In the genomic region with DNA sequence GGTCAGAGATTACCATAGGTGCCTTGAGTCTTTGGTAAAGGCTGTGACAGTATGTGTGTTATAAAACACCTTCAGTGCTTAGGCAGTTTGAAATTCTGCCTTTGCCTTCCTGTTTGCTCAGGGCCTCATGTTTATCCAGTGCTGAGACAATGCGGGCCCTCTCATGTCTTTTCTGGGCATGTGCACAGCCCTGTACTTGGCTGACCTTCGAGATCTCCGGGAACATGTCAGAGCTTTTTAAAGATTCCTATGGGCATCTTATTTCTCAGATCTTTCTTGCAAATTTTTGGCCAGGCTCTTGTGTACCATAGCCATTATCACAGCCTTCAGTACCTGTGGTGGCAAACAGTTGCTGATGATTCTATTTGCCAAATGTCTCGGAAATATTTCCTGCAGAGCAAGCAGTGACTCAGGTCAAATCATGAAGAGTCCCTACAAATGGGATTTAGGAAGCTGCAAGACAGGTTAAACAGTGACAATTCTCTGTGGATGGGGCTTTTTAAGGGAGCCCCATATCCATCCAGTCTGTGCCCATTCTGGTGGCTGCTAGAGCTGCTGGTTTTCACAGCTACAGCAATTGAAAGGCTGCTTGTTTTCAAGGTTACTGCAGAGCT, we compare ENCODE assay signal across 1 cellular context.
TF ChIP-seq lines count a peak whose summit lies in the region.

No MANE protein-coding gene starts in this region.

TF ChIP-seq in SK-N-SH, 30 proteins besides CTCF, POLR2A, EP300 and RAD21 (continued from another document):
- TF ChIP-seq, protein P1, sequence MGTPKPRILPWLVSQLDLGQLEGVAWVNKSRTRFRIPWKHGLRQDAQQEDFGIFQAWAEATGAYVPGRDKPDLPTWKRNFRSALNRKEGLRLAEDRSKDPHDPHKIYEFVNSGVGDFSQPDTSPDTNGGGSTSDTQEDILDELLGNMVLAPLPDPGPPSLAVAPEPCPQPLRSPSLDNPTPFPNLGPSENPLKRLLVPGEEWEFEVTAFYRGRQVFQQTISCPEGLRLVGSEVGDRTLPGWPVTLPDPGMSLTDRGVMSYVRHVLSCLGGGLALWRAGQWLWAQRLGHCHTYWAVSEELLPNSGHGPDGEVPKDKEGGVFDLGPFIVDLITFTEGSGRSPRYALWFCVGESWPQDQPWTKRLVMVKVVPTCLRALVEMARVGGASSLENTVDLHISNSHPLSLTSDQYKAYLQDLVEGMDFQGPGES (IDR thresholded peaks at IDR 0.05; ENCODE audit: low read depth, low read length): no peak
- TF ChIP-seq MXI1 (IDR thresholded peaks at IDR 0.05; ENCODE audit: low read depth, low read length): no peak
- TF ChIP-seq ELF1 (IDR thresholded peaks at IDR 0.05): no peak
- TF ChIP-seq NFIC (IDR thresholded peaks at IDR 0.05; ENCODE audit: borderline replicate concordance): no peak
- TF ChIP-seq SIN3A (IDR thresholded peaks at IDR 0.05; ENCODE audit: borderline replicate concordance, low read depth, low read length): no peak
TF ChIP-seq in SK-N-SH: peak in this region for 0.
